31 cellular contexts compared by ENCODE assay signal in genomic region chr14:96493178-96493577, GRCh38.
"Had no signal": no experiment of that assay in that cellular context is flagged by ENCODE, and none has a peak within 500 bp of the region (broad histone marks: within the 10 kb centered on the region; RNA-seq: fewer than 3 reads in every experiment).

No MANE protein-coding gene starts in this region.

- H3K9me3 Mint-ChIP-seq: activated CD4-positive, alpha-beta T cell treated with anti-CD3 and anti-CD28 coated beads, Interleukin-2, amount 10 ng/mL, durations not matched to agents 7 days and 5 days; activated naive CD4-positive, alpha-beta T cell treated with anti-CD3 and anti-CD28 coated beads, Interleukin-2, amount 50 U/mL, for 24 hours; activated T-cell treated with anti-CD3 and anti-CD28 coated beads, Interleukin-2, amount 50 U/mL, for 24 hours; activated T-helper 2 cell treated with anti-CD3 and anti-CD28 coated beads, Interferon-gamma antibody, Interleukin-2, Interleukin-4, amounts not matched to agents 10 μg/mL and 5 μg/mL and 100 μg/mL, durations not matched to agents 14 hours and 24 hours and 36 hours; T-helper 1 cell treated with Interleukin-12 subunit alpha and Interleukin-12 subunit beta and Interleukin-4 antibody, amounts not matched to agents 30 μg/mL and 1 μg/mL, for 36 hours; T-helper 2 cell treated with Interferon-gamma antibody and Interleukin-4, amounts not matched to agents 5 μg/mL and 100 μg/mL, for 36 hours had no signal

- H3K36me3 Mint-ChIP-seq: activated naive CD4-positive, alpha-beta T cell treated with anti-CD3 and anti-CD28 coated beads, Interleukin-2, amount 50 U/mL, for 24 hours had no signal

- H3K4me3 ChIP-seq: adrenal gland, body of pancreas, breast epithelium, MG63, SJCRH30, SK-N-MC had no signal

- H3K36me3 ChIP-seq: adrenal gland, breast epithelium, MG63, SJCRH30 had no signal

- H3K27me3 ChIP-seq: adrenal gland, body of pancreas, breast epithelium, MG63, SJCRH30 had no signal

- DNase-seq: activated CD4-positive, alpha-beta T cell treated with anti-CD3 and anti-CD28 coated beads for 36 hours; activated CD4-positive, alpha-beta T cell treated with anti-CD3 and anti-CD28 coated beads, Interleukin-2, amount 10 ng/mL, durations not matched to agents 7 days and 5 days; activated CD4-positive, alpha-beta T cell treated with anti-CD3 and anti-CD28 coated beads, Interleukin-2, amount 50 U/mL, for 48 hours; activated CD8-positive, alpha-beta T cell treated with anti-CD3 and anti-CD28 coated beads, Interleukin-2, amount 10 ng/mL, durations not matched to agents 7 days and 5 days; activated gamma-delta T cell; activated naive CD4-positive, alpha-beta T cell treated with Interleukin-2 at 50 U/mL for 16 hours; activated T-cell treated with anti-CD3 and anti-CD28 coated beads, Interleukin-2, amount 50 U/mL, for 24 hours; adrenal gland; body of pancreas; MG63; NCI-H1048; NCI-H1105 treated with DMSO at 0.1 percent for 48 hours; NCI-H1436 treated with DMSO at 0.1 percent for 48 hours; NCI-H1694 treated with DMSO at 0.1 percent for 48 hours; NCI-H2029 treated with DMSO at 0.1 percent for 48 hours; NCI-H2107; NCI-H2171; NCI-H510A; NCI-H526; NCI-H748 treated with DMSO at 0.1 percent for 48 hours; NK-92 treated with Interleukin-12 subunit alpha and Interleukin-12 subunit beta, amount 100 ng/mL, for 24 hours; OCI-M1; Right ventricle myocardium superior; SJCRH30 had no signal

- H3K4me1 ChIP-seq: adrenal gland, body of pancreas, breast epithelium, SJCRH30 had no signal

- H3K9me3 ChIP-seq: adrenal gland, body of pancreas, breast epithelium, MG63, SJCRH30 had no signal

- ATAC-seq: activated CD4-positive, alpha-beta T cell treated with anti-CD3 and anti-CD28 coated beads for 36 hours; activated CD4-positive, CD25-positive, alpha-beta regulatory T cell treated with anti-CD3 and anti-CD28 coated beads, Interleukin-2, amount 50 U/mL, for 24 hours; activated CD8-positive, alpha-beta T cell treated with anti-CD3 and anti-CD28 coated beads, Interleukin-2, amount 10 ng/mL, durations not matched to agents 7 days and 5 days; body of pancreas had no signal

- H3K27ac ChIP-seq: adrenal gland, body of pancreas, breast epithelium, SJCRH30, SK-N-MC had no signal

- H3K4me3 Mint-ChIP-seq: activated CD4-positive, alpha-beta T cell treated with anti-CD3 and anti-CD28 coated beads for 36 hours; activated CD4-positive, alpha-beta T cell treated with anti-CD3 and anti-CD28 coated beads, Interleukin-2, amount 10 ng/mL, durations not matched to agents 7 days and 5 days; activated CD8-positive, alpha-beta T cell treated with anti-CD3 and anti-CD28 coated beads, Interleukin-2, amount 10 ng/mL, durations not matched to agents 7 days and 5 days; activated naive CD4-positive, alpha-beta T cell treated with anti-CD3 and anti-CD28 coated beads, Interleukin-2, amount 50 U/mL, for 24 hours; activated T-cell treated with anti-CD3 and anti-CD28 coated beads, Interleukin-2, amount 50 U/mL, for 24 hours; T-helper 1 cell treated with Interleukin-12 subunit alpha and Interleukin-12 subunit beta and Interleukin-4 antibody, amounts not matched to agents 30 μg/mL and 1 μg/mL, for 36 hours; T-helper 2 cell treated with Interferon-gamma antibody and Interleukin-4, amounts not matched to agents 5 μg/mL and 100 μg/mL, for 36 hours had no signal

- H3K27ac Mint-ChIP-seq: activated CD4-positive, alpha-beta T cell treated with anti-CD3 and anti-CD28 coated beads for 36 hours; activated CD4-positive, alpha-beta T cell treated with anti-CD3 and anti-CD28 coated beads, Interleukin-2, amount 10 ng/mL, durations not matched to agents 7 days and 5 days; activated CD8-positive, alpha-beta T cell treated with anti-CD3 and anti-CD28 coated beads, Interleukin-2, amount 10 ng/mL, durations not matched to agents 7 days and 5 days; activated naive CD4-positive, alpha-beta T cell treated with anti-CD3 and anti-CD28 coated beads, Interleukin-2, amount 50 U/mL, for 24 hours; activated T-cell treated with anti-CD3 and anti-CD28 coated beads, Interleukin-2, amount 50 U/mL, for 24 hours; activated T-helper 2 cell treated with anti-CD3 and anti-CD28 coated beads, Interferon-gamma antibody, Interleukin-2, Interleukin-4, amounts not matched to agents 10 μg/mL and 5 μg/mL and 100 μg/mL, durations not matched to agents 14 hours and 24 hours and 36 hours; T-helper 1 cell treated with Interleukin-12 subunit alpha and Interleukin-12 subunit beta and Interleukin-4 antibody, amounts not matched to agents 30 μg/mL and 1 μg/mL, for 36 hours; T-helper 2 cell treated with Interferon-gamma antibody and Interleukin-4, amounts not matched to agents 5 μg/mL and 100 μg/mL, for 36 hours had no signal
